Comparison of ENCODE assay signal across 24 cellular contexts in the genomic region with DNA sequence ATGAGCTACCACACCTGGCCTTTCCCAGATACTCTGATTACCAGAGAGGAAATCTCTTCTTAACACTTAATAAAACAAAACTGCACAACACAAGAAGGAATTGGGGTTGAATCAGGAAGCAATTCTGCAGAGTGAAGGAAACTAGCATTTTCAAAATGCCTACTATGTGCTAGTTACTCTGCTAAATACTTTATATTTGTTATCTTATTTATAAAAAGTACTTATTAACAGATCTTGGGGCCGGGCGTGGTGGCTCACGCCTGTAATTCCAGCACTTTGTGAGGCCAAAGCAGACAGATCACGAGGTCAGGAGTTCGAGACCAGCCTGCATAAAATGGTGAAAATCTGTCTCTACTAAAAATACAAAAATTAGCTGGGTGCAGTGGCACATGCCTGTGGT.
"Had no signal": no experiment of that assay in that cellular context is flagged by ENCODE, and none has a peak within 500 bp of the region (broad histone marks: within the 10 kb centered on the region; RNA-seq: fewer than 3 reads in every experiment).

No MANE protein-coding gene starts in this region.

- H3K4me1 ChIP-seq: upper lobe of right lung, uterus had no signal

- H3K27me3 Mint-ChIP-seq: central memory CD8-positive, alpha-beta T cell; effector memory CD8-positive, alpha-beta T cell; memory B cell; naive thymus-derived CD4-positive, alpha-beta T cell had no signal

- H3K36me3 Mint-ChIP-seq: stimulated activated effector memory CD8-positive, alpha-beta T cell treated with anti-CD3 and anti-CD28 coated beads, Interleukin-12 subunit alpha, Interleukin-12 subunit beta, amount 100 ng/mL, for 72 hours had no signal

- ATAC-seq: effector memory CD8-positive, alpha-beta T cell; left ventricle myocardium superior; lower lobe of right lung; naive thymus-derived CD4-positive, alpha-beta T cell; psoas muscle; right cardiac atrium; stimulated activated effector memory CD8-positive, alpha-beta T cell treated with anti-CD3 and anti-CD28 coated beads, Interleukin-12 subunit alpha, Interleukin-12 subunit beta, amount 100 ng/mL, for 72 hours; upper lobe of right lung had no signal

- H3K36me3 ChIP-seq: lower lobe of right lung, ovary, stomach, tibial nerve, upper lobe of right lung, uterus had no signal

- H3K4me3 Mint-ChIP-seq: central memory CD8-positive, alpha-beta T cell; effector memory CD8-positive, alpha-beta T cell; memory B cell; naive thymus-derived CD4-positive, alpha-beta T cell; nephron; stimulated activated effector memory CD8-positive, alpha-beta T cell treated with anti-CD3 and anti-CD28 coated beads, Interleukin-12 subunit alpha, Interleukin-12 subunit beta, amount 100 ng/mL, for 72 hours had no signal

- DNase-seq: dermis blood vessel endothelial cell; effector memory CD8-positive, alpha-beta T cell; hypothalamus; left ventricle myocardium superior; lower lobe of right lung; naive thymus-derived CD4-positive, alpha-beta T cell; nucleus accumbens; ovary; posterior cingulate gyrus; psoas muscle; right cardiac atrium; stimulated activated CD4-positive, alpha-beta T cell treated with anti-CD3 and anti-CD28 coated beads, Interleukin-15, amount 100 ng/mL, for 24 hours; stimulated activated CD4-positive, alpha-beta T cell treated with anti-CD3 and anti-CD28 coated beads, Interleukin-2, amount 100 ng/mL, for 48 hours; stimulated activated naive CD4-positive, alpha-beta T cell treated with Interleukin-2 at 50 U/mL for 16 hours; stomach; upper lobe of right lung; uterus had no signal

- H3K27ac Mint-ChIP-seq: effector memory CD8-positive, alpha-beta T cell; memory B cell; stimulated activated effector memory CD8-positive, alpha-beta T cell treated with anti-CD3 and anti-CD28 coated beads, Interleukin-12 subunit alpha, Interleukin-12 subunit beta, amount 100 ng/mL, for 72 hours had no signal

- H3K4me1 Mint-ChIP-seq: memory B cell, nephron had no signal

- H3K4me3 ChIP-seq: coronary artery, lower lobe of right lung, ovary, psoas muscle, skin epidermis, stomach, tibial nerve, upper lobe of right lung, uterus had no signal

- H3K27ac ChIP-seq: lower lobe of right lung, ovary, psoas muscle, skin epidermis, stomach, tibial nerve, upper lobe of right lung, uterus had no signal

- H3K9me3 ChIP-seq: lower lobe of right lung, ovary, psoas muscle, stomach, tibial nerve, upper lobe of right lung, uterus had no signal

- H3K9me3 Mint-ChIP-seq: central memory CD8-positive, alpha-beta T cell; effector memory CD8-positive, alpha-beta T cell; memory B cell; stimulated activated effector memory CD8-positive, alpha-beta T cell treated with anti-CD3 and anti-CD28 coated beads, Interleukin-12 subunit alpha, Interleukin-12 subunit beta, amount 100 ng/mL, for 72 hours had no signal

- H3K27me3 ChIP-seq: ovary, stomach, tibial nerve, upper lobe of right lung, uterus had no signal
